In genomic region chr19:34244611-34245299, GRCh38 we compare ENCODE assay signal across 21 cellular contexts. TPM values are rescaled to one million over a fixed set of nuclear protein-coding genes. Genes with fewer than 3 reads are reported as not detected.
DNase-seq lines count a peak whose midpoint lies in the region; ATAC-seq and TF ChIP-seq lines count a peak whose summit lies in the region.
"Had no signal": no experiment of that assay in that cellular context is flagged by ENCODE, and none has a peak within 500 bp of the region (broad histone marks: within the 10 kb centered on the region; RNA-seq: fewer than 3 reads in every experiment).

No MANE protein-coding gene starts in this region.

- DNase-seq in Right ventricle myocardium superior (peak; percentile 53), cardiac septum (ENCODE audit: low spot score) (no peak), NB4 (ENCODE audit: low read depth) (peak; percentile 23), nephron progenitor cell (no peak), NCI-H1930 (lab: John Stamatoyannopoulos, UW) (no peak), substantia nigra (lab: John Stamatoyannopoulos, UW) (no peak)
- DNase-seq: activated CD8-positive, alpha-beta T cell treated with anti-CD3 and anti-CD28 coated beads for 36 hours; activated naive CD4-positive, alpha-beta T cell treated with anti-CD3 and anti-CD28 coated beads, Interleukin-2, amount 10 ng/mL, durations not matched to agents 7 days and 5 days; activated T-cell treated with anti-CD3 and anti-CD28 coated beads, Interleukin-2, amount 50 U/mL, for 1 hour; CD4-positive, alpha-beta memory T cell; colonic mucosa; DMS79 treated with DMSO at 0.1 percent for 48 hours; hippocampal formation; mammary epithelial cell; NCI-H1092; NCI-H446 treated with DMSO at 0.1 percent for 48 hours; T-cell; tibial artery had no signal

- H3K4me3 Mint-ChIP-seq in nephron progenitor cell: no peak overlapping the region
- H3K4me3 Mint-ChIP-seq: activated CD8-positive, alpha-beta T cell treated with anti-CD3 and anti-CD28 coated beads for 36 hours; activated naive CD4-positive, alpha-beta T cell treated with anti-CD3 and anti-CD28 coated beads, Interleukin-2, amount 10 ng/mL, durations not matched to agents 7 days and 5 days; CD4-positive, alpha-beta memory T cell; T-cell; WTC11 had no signal

- peaks cover 6% of the 10 kb centered on the region for H3K27me3 Mint-ChIP-seq in nephron progenitor cell (ENCODE audit: low read depth, poor library complexity)
- H3K27me3 Mint-ChIP-seq: activated CD8-positive, alpha-beta T cell treated with anti-CD3 and anti-CD28 coated beads for 36 hours; CD4-positive, alpha-beta memory T cell; T-cell had no signal

- H3K9me3 Mint-ChIP-seq in nephron progenitor cell: no peaks in the 10 kb centered on the region
- H3K9me3 Mint-ChIP-seq: activated CD8-positive, alpha-beta T cell treated with anti-CD3 and anti-CD28 coated beads for 36 hours; activated naive CD4-positive, alpha-beta T cell treated with anti-CD3 and anti-CD28 coated beads, Interleukin-2, amount 10 ng/mL, durations not matched to agents 7 days and 5 days; CD4-positive, alpha-beta memory T cell; T-cell; WTC11 had no signal

- no peak for TF ChIP-seq CTCF in NB4 (IDR thresholded peaks at IDR 0.05; ENCODE audit: low read depth, low read length)
- TF ChIP-seq CTCF in VCaP (conservative IDR thresholded peaks at IDR 0.05): 0 out of 2 replicates have a peak, but pooled peaks have one; percentile 15
- TF ChIP-seq CTCF in nephron progenitor cell (IDR thresholded peaks at IDR 0.05): no peak

- H3K27ac Mint-ChIP-seq in nephron progenitor cell: peak overlapping the region; percentile 54
- H3K27ac Mint-ChIP-seq: activated CD8-positive, alpha-beta T cell treated with anti-CD3 and anti-CD28 coated beads for 36 hours; activated naive CD4-positive, alpha-beta T cell treated with anti-CD3 and anti-CD28 coated beads, Interleukin-2, amount 10 ng/mL, durations not matched to agents 7 days and 5 days; CD4-positive, alpha-beta memory T cell; T-cell; WTC11 had no signal

- H3K27ac ChIP-seq in VCaP: peak overlapping the region; percentile 11
- H3K27ac ChIP-seq in substantia nigra (ENCODE audit: low read depth, low read length, poor library complexity, severe bottlenecking): no peak overlapping the region
- H3K27ac ChIP-seq: colonic mucosa, tibial artery had no signal

- intact Hi-C loops in Right ventricle myocardium superior (cut with DNase I): no loop called here
- intact Hi-C loops in cardiac septum (cut with DNase I): no loop called here

- H3K36me3 Mint-ChIP-seq in nephron progenitor cell (ENCODE audit: low read depth): peaks cover 5% of the 10 kb centered on the region
- H3K36me3 Mint-ChIP-seq: activated naive CD4-positive, alpha-beta T cell treated with anti-CD3 and anti-CD28 coated beads, Interleukin-2, amount 10 ng/mL, durations not matched to agents 7 days and 5 days; CD4-positive, alpha-beta memory T cell; T-cell; WTC11 had no signal

- no peak overlapping the region for H3K4me3 ChIP-seq in NB4 (ENCODE audit: low read depth, low read length)
- H3K4me3 ChIP-seq: colonic mucosa, tibial artery had no signal

- ATAC-seq in Right ventricle myocardium superior (ENCODE audit: poor library complexity): no peak
- ATAC-seq in HG03139 (IDR thresholded peaks at IDR 0.05; ENCODE audit: unreplicated experiment): no peak
- ATAC-seq: activated CD8-positive, alpha-beta T cell treated with anti-CD3 and anti-CD28 coated beads for 36 hours; T-cell; WTC11 had no signal

- H3K4me1 Mint-ChIP-seq in nephron progenitor cell: peaks cover 17% of the 10 kb centered on the region
- H3K4me1 Mint-ChIP-seq: activated naive CD4-positive, alpha-beta T cell treated with anti-CD3 and anti-CD28 coated beads, Interleukin-2, amount 10 ng/mL, durations not matched to agents 7 days and 5 days; T-cell had no signal

- TF ChIP-seq POLR2A in NB4 (IDR thresholded peaks at IDR 0.05; ENCODE audit: extremely low read depth, insufficient read length): no peak

RNA-seq across cellular contexts. Expression of gene GARRE1, which starts 9.6 kb away (rescaled TPM):
- total RNA-seq in Right ventricle myocardium superior (15.3 TPM), cardiac septum (26.7 TPM)

Comparison
In these comparisons a context has a peak if more than half of its experiments do, and no peak if none do; other contexts are left out.
1. DNase-seq: peak in Right ventricle myocardium superior (single experiment) and NB4 (single experiment); none in cardiac septum (single experiment), nephron progenitor cell (single experiment), NCI-H1930 (0 of 2) and substantia nigra (0 of 49).